8 cellular contexts compared by ENCODE assay signal in genomic region chr3:149085828-149086231, GRCh38. TPM values are rescaled to one million over a fixed set of nuclear protein-coding genes. Genes with fewer than 3 reads are reported as not detected.
DNase-seq lines count a peak whose midpoint lies in the region; ATAC-seq and TF ChIP-seq lines count a peak whose summit lies in the region.

No MANE protein-coding gene starts in this region.

- H3K9me3 ChIP-seq in psoas muscle: no peaks in the 10 kb centered on the region

- H3K79me2 ChIP-seq in ACC112 (ENCODE audit: control insufficient read depth, insufficient read depth, low read length, unreplicated experiment): peaks cover 34% of the 10 kb centered on the region

- intact Hi-C loops in left ventricle myocardium superior (cut with micrococcal nuclease): no loop called here
- intact Hi-C loops in psoas muscle (cut with DNase I): loop anchor here in 1 of 2 donors (2.0 to 10.0 kb wide), 2 partner anchors 43 to 111 kb away; partner anchors contain the start of gene HPS3

- H3K36me3 ChIP-seq in ACC112 (ENCODE audit: insufficient read depth, low read length) (peaks cover 12% of the 10 kb centered on the region), psoas muscle (ENCODE audit: insufficient read depth in 1 of 2, low read depth in 1 of 2) (peaks cover 0 to 10% of the 10 kb centered on the region in 2 donors)

- H3K27ac Mint-ChIP-seq in activated naive CD8-positive, alpha-beta T cell: peak overlapping the region; percentile 90

- 0 to 1% (median 0%) methylated on average over 21 of the region's 21 CpGs for WGBS in psoas muscle, 3 donors

- H3K27me3 ChIP-seq in ACC112 (ENCODE audit: insufficient read depth, low read length) (no peaks in the 10 kb centered on the region), psoas muscle (ENCODE audit: insufficient read depth in 3 of 3, low read length in 2 of 3) (no peaks in the 10 kb centered on the region)

- H2AFZ ChIP-seq in ACC112 (ENCODE audit: low read length, unreplicated experiment): no peak overlapping the region

- H3K4me1 ChIP-seq in ACC112 (ENCODE audit: control insufficient read depth, insufficient read depth, low read length, unreplicated experiment) (peaks cover 14% of the 10 kb centered on the region), psoas muscle (peaks cover 7% of the 10 kb centered on the region)

- peaks cover 22% of the 10 kb centered on the region for H3K4me1 Mint-ChIP-seq in activated naive CD8-positive, alpha-beta T cell (ENCODE audit: low read depth)

- peak overlapping the region; percentile 97 for H3K4me3 Mint-ChIP-seq in activated naive CD8-positive, alpha-beta T cell

- no peaks in the 10 kb centered on the region for H3K9me3 Mint-ChIP-seq in activated naive CD8-positive, alpha-beta T cell (ENCODE audit: low read depth)

- H3K27ac ChIP-seq in ACC112 (ENCODE audit: low read depth, low read length) (no peak overlapping the region), psoas muscle (peak overlapping the region; percentile 56)

- TF ChIP-seq CTCF in psoas muscle (IDR thresholded peaks at IDR 0.05): no peak

- H3K27me3 Mint-ChIP-seq in activated naive CD8-positive, alpha-beta T cell: no peaks in the 10 kb centered on the region

- no peaks in the 10 kb centered on the region for H3K36me3 Mint-ChIP-seq in activated naive CD8-positive, alpha-beta T cell

- DNase-seq in GM03348 (ENCODE audit: low spot score): peak; percentile 31
- peak; percentile 59 for DNase-seq in NAMALWA (ENCODE audit: low spot score)
- no peak for DNase-seq in left ventricle myocardium superior
- no peak for DNase-seq in psoas muscle
- no peak for DNase-seq in GF-D8 (lab: John Stamatoyannopoulos, UW)

- ATAC-seq in HG02571 (IDR thresholded peaks at IDR 0.05; ENCODE audit: unreplicated experiment): peak; percentile 36
- peak; percentile 55 for ATAC-seq in left ventricle myocardium superior
- peak; percentile 35 to 69 (median 43) for ATAC-seq in psoas muscle

- peak overlapping the region; percentile 85 for H3K4me3 ChIP-seq in ACC112 (ENCODE audit: low read depth, low read length)
- peak overlapping the region; percentile 80 for H3K4me3 ChIP-seq in psoas muscle

RNA-seq across cellular contexts. Expression of gene HLTF, which starts 0.5 kb away (rescaled TPM):
- 29.0 TPM for total RNA-seq in left ventricle myocardium superior
- total RNA-seq in psoas muscle: 10 to 100 TPM in 2 of 4 donors, 1 to 10 TPM in 2; 5.0 to 10.1 (median 8.9) TPM
- 1 to 10 TPM; 2.8 to 4.0 (median 3.5) TPM for polyA plus RNA-seq in psoas muscle

RNA-seq across cellular contexts. Expression of gene HPS3, which starts 43.6 kb away (rescaled TPM):
- 5.8 TPM for total RNA-seq in left ventricle myocardium superior
- 1 to 10 TPM; 2.6 to 5.4 (median 3.4) TPM for total RNA-seq in psoas muscle
- 1 to 10 TPM; 2.2 to 7.3 (median 5.6) TPM for polyA plus RNA-seq in psoas muscle

Comparison
In these comparisons a context has a peak if more than half of its experiments do, and no peak if none do; other contexts are left out.
1. DNase-seq: peak in GM03348 (single experiment) and NAMALWA (single experiment); none in left ventricle myocardium superior (single experiment), psoas muscle (0 of 2) and GF-D8 (single experiment).
2. Peak in every context shown above with its lines, with median percentiles within 50 percentile points of each other: ATAC-seq.